In the genomic region with DNA sequence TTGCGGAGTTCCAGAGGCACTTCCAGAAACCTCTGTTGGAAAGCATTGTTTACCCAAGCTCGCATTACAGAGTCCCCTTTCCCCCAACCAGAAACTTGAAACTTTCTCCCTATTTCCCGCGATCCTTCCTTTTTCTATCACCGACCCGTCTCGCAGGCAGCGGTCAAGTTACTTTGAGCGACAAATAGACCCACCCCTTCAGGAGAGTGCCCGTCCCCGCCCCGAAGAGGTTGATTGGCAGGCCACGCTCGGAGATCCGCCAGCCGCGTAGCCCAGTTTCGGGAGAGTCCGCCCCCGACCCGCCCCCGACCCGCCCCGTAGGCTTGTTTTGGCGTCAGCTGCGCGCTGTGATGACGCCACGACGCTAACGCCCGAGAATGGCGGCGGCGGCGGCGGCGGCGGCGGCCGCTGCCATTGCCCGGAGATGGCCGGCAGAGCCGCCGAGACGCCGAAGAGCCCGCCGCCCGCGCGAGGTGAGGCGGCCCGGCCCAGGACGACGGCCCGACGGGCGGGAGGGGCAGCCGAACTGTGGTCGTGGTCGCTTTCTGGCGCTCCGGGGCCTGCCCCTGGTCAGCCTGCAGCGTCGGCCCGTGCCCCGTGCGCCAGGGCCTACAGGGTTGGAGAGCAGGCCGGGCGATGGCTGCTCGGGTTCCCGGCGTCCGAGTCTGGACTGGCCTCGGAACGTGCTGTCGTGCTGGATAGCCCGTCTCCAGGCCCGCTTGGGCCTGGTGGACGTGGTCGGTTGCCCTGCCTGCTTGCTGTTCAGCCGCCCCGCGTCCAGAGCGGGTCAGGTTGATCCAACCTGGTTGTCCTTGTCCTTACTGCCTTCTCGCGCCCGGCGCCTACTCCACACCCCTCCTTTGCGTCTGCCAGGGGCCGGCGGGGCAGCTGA, we compare ENCODE assay signal across 8 cellular contexts. TPM values are rescaled to one million over a fixed set of nuclear protein-coding genes. Genes with fewer than 3 reads are reported as not detected.
DNase-seq lines count a peak whose midpoint lies in the region; ATAC-seq, FAIRE-seq and TF ChIP-seq lines count a peak whose summit lies in the region.

A gene (plus strand): TSS at position 356 of the 892 bp plus-strand sequence. CDS start 15,496 bp downstream, outside the sequence.

- H3K4me3 ChIP-seq in fibroblast of pulmonary artery (replicated peaks; ENCODE audit: low read depth, low read length), result peak within 1 kb of the TSS; percentile 87

- TF ChIP-seq POLR2A in H54 (IDR thresholded peaks at IDR 0.05; ENCODE audit: low read depth, low read length), result peak; percentile 30; the same call in 1 of the 2 replicates
- TF ChIP-seq POLR2A in Raji (IDR thresholded peaks at IDR 0.05; ENCODE audit: insufficient read depth, low read depth, low read length), result peak; percentile 65

- DNase-seq in EH (ENCODE audit: low read depth) (peak; percentile 96), H54 (ENCODE audit: insufficient read length, low spot score) (peak; percentile 96), M059J (ENCODE audit: low read depth) (peak; percentile 94), fibroblast of pulmonary artery (ENCODE audit: low read depth) (peak; percentile 95)
- DNase-seq in activated T-helper 9 cell treated with anti-CD3 and anti-CD28 coated beads, Interleukin-2, amount 50 U/mL, for 16 hours (ENCODE audit: low read depth), result peak; percentile 91
- DNase-seq in natural killer cell treated with Interleukin-12 subunit alpha and Interleukin-12 subunit beta and Interleukin-15 and Interleukin-18, amount 100 ng/mL, for 72 hours (ENCODE audit: low spot score), result peak; percentile 95
- DNase-seq in stimulated activated naive CD4-positive, alpha-beta T cell treated with Interleukin-2 at 50 U/mL for 16 hours (lab: John Stamatoyannopoulos, UW), result peak; percentile 98

- H3K4me3 Mint-ChIP-seq in natural killer cell treated with Interleukin-12 subunit alpha and Interleukin-12 subunit beta and Interleukin-15 and Interleukin-18, amount 100 ng/mL, for 72 hours, result peak within 1 kb of the TSS; percentile 97

- peak; percentile 99 to 100 for ATAC-seq in natural killer cell treated with Interleukin-12 subunit alpha and Interleukin-12 subunit beta and Interleukin-15 and Interleukin-18, amount 100 ng/mL, for 72 hours

- H3K4me1 Mint-ChIP-seq in natural killer cell treated with Interleukin-12 subunit alpha and Interleukin-12 subunit beta and Interleukin-15 and Interleukin-18, amount 100 ng/mL, for 72 hours (ENCODE audit: low read depth in 2 of 2), result peaks cover 18 to 20% of the 10 kb centered on the region in 2 donors

- H3K27ac Mint-ChIP-seq in natural killer cell treated with Interleukin-12 subunit alpha and Interleukin-12 subunit beta and Interleukin-15 and Interleukin-18, amount 100 ng/mL, for 72 hours, result peak within 1 kb of the TSS; percentile 92 to 95

- no peaks in the 10 kb centered on the region for H3K36me3 Mint-ChIP-seq in natural killer cell treated with Interleukin-12 subunit alpha and Interleukin-12 subunit beta and Interleukin-15 and Interleukin-18, amount 100 ng/mL, for 72 hours

- H3K27me3 Mint-ChIP-seq in natural killer cell treated with Interleukin-12 subunit alpha and Interleukin-12 subunit beta and Interleukin-15 and Interleukin-18, amount 100 ng/mL, for 72 hours, result no peaks in the 10 kb centered on the region

- TF ChIP-seq CTCF in fibroblast of pulmonary artery (IDR thresholded peaks at IDR 0.05; ENCODE audit: low read length, missing control alignments), result no peak

- no peak for FAIRE-seq in H54 (lab: Jason Lieb, UNC)

- H3K9me3 Mint-ChIP-seq in natural killer cell treated with Interleukin-12 subunit alpha and Interleukin-12 subunit beta and Interleukin-15 and Interleukin-18, amount 100 ng/mL, for 72 hours, result no peaks in the 10 kb centered on the region

RNA-seq across cellular contexts. Expression of the gene that starts here (rescaled TPM):
- total RNA-seq in M059J (2014; rRNA removed; shearing (Covaris generic)), result 6.1 and 8.2 TPM in 2 replicates
- total RNA-seq in natural killer cell treated with Interleukin-12 subunit alpha and Interleukin-12 subunit beta and Interleukin-15 and Interleukin-18, amount 100 ng/mL, for 72 hours, result 10 to 100 TPM; 15.4 to 20.1 TPM

Comparison
In these comparisons a context has a peak if more than half of its experiments do, and no peak if none do; other contexts are left out.
1. Peak in every context shown above with its lines: DNase-seq, ATAC-seq and H3K4me3 ChIP-seq.